Comparison of ENCODE assay signal across 9 cellular contexts in genomic region chr16:10992797-10993196, GRCh38. TPM values are rescaled to one million over a fixed set of nuclear protein-coding genes. Genes with fewer than 3 reads are reported as not detected.
A peak's percentile ranks its signal among the peaks of the same experiment; 100 is the strongest.
DNase-seq lines count a peak whose midpoint lies in the region; TF ChIP-seq lines count a peak whose summit lies in the region.
"Had no signal": no experiment of that assay in that cellular context is flagged by ENCODE, and none has a peak within 500 bp of the region (broad histone marks: within the 10 kb centered on the region; RNA-seq: fewer than 3 reads in every experiment).

No MANE protein-coding gene starts in this region.

- peak overlapping the region; percentile 51 for H3K4me2 ChIP-seq in fibroblast of lung (ENCODE audit: extremely low read depth, insufficient read depth, low read length)

- no peaks in the 10 kb centered on the region for H4K20me1 ChIP-seq in fibroblast of lung (ENCODE audit: control insufficient read depth, extremely low read depth, insufficient read depth, low read length)

- no peak overlapping the region for H3K9ac ChIP-seq in fibroblast of lung (ENCODE audit: insufficient read depth, low read length)
- H3K9ac ChIP-seq: BLaER1 treated with 17β-estradiol and CSF1 and Interleukin-3, amounts not matched to agents 10 nM and 100 nM had no signal

- peak; percentile 63 to 76 for DNase-seq in activated CD4-positive, alpha-beta T cell treated with anti-CD3 and anti-CD28 coated beads, Interleukin-2, amount 50 U/mL, for 48 hours
- DNase-seq in activated CD4-positive, alpha-beta T cell treated with anti-CD3 and anti-CD28 coated beads for 4 hours = no peak
- DNase-seq in SJSA1 (ENCODE audit: low read depth in 1 of 2, low spot score in 2 of 2) = peak; percentile 72 to 81
- peak; percentile 84 to 93 for DNase-seq in fibroblast of lung (ENCODE audit: low read depth in 2 of 2)
- peak; percentile 18 for DNase-seq in stimulated activated CD4-positive, alpha-beta T cell treated with anti-CD3 and anti-CD28 coated beads, Interleukin-4, amount 100 ng/mL, for 1 hour
- no peak for DNase-seq in substantia nigra (lab: John Stamatoyannopoulos, UW)
- DNase-seq in NCI-H446 treated with DMSO at 0.1 percent for 48 hours (lab: John Stamatoyannopoulos, UW) = no peak
- DNase-seq in NCI-H748 (lab: John Stamatoyannopoulos, UW; ENCODE audit: unreplicated experiment) = no peak

- H3K9me3 ChIP-seq in SJSA1 (replicated peaks) (no peaks in the 10 kb centered on the region), fibroblast of lung (ENCODE audit: control insufficient read depth, insufficient read depth, low read depth, low read length) (no peaks in the 10 kb centered on the region)
- H3K9me3 ChIP-seq: BLaER1 treated with 17β-estradiol and CSF1 and Interleukin-3, amounts not matched to agents 10 nM and 100 nM had no signal

- H3K4me3 ChIP-seq in SJSA1 (no peak overlapping the region), fibroblast of lung (replicated peaks in 1 of 4; ENCODE audit: control extremely low read depth in 1 of 4, insufficient read depth in 1 of 4, low read depth in 3 of 4, low read length in 4 of 4) (peak overlapping the region in 2 of 4 experiments; percentile 7 to 17)
- H3K4me3 ChIP-seq: BLaER1 treated with 17β-estradiol and CSF1 and Interleukin-3, amounts not matched to agents 10 nM and 100 nM had no signal

- no peak overlapping the region for H2AFZ ChIP-seq in fibroblast of lung (ENCODE audit: low read length)

- H3K36me3 ChIP-seq in SJSA1 (peaks cover 21% of the 10 kb centered on the region), fibroblast of lung (ENCODE audit: control insufficient read depth, insufficient read depth, low read length) (peaks cover 3% of the 10 kb centered on the region)

- H3K4me1 ChIP-seq in SJSA1 (replicated peaks) (peaks cover 27% of the 10 kb centered on the region), fibroblast of lung (ENCODE audit: control insufficient read depth, extremely low read depth, insufficient read depth, low read length) (peaks cover 14% of the 10 kb centered on the region)

- no peaks in the 10 kb centered on the region for H3K79me2 ChIP-seq in fibroblast of lung (ENCODE audit: control insufficient read depth, insufficient read depth, low read length)

- H3K27ac ChIP-seq in SJSA1 (peak overlapping the region; percentile 59), fibroblast of lung (ENCODE audit: insufficient read depth, low read length) (peak overlapping the region; percentile 93), substantia nigra (ENCODE audit: low read depth, low read length, poor library complexity, severe bottlenecking) (no peak overlapping the region)
- H3K27ac ChIP-seq: BLaER1 treated with 17β-estradiol and CSF1 and Interleukin-3, amounts not matched to agents 10 nM and 100 nM had no signal

- H3K27me3 ChIP-seq in SJSA1 (replicated peaks) (no peaks in the 10 kb centered on the region), fibroblast of lung (ENCODE audit: control insufficient read depth, insufficient read depth, low read length) (no peaks in the 10 kb centered on the region)
- H3K27me3 ChIP-seq: BLaER1 treated with 17β-estradiol and CSF1 and Interleukin-3, amounts not matched to agents 10 nM and 100 nM had no signal

- TF ChIP-seq CTCF in fibroblast of lung (conservative IDR thresholded peaks at IDR 0.05 in 1 of 2, IDR thresholded peaks at IDR 0.05 in 1 of 2; ENCODE audit: low read depth in 1 of 2, low read length in 2 of 2) = no peak

RNA-seq across cellular contexts. Expression of gene CLEC16A, which starts 48.4 kb away (rescaled TPM):
- 14.8 and 19.1 TPM in 2 replicates for total RNA-seq in SJSA1 (2014; rRNA removed; shearing (Covaris generic))
- total RNA-seq in fibroblast of lung = 17.2 and 22.0 TPM in 2 replicates
- 9.1 and 15.3 TPM in 2 replicates for polyA plus RNA-seq in fibroblast of lung
- 10.4 and 14.7 TPM in 2 replicates for polyA plus RNA-seq in fibroblast of lung (2012)
- polyA minus RNA-seq in fibroblast of lung (ENCODE audit: low replicate concordance) = 53.8 and 83.9 TPM in 2 replicates

RNA-seq across cellular contexts. Expression of gene DEXI, which starts 50.5 kb away (rescaled TPM):
- total RNA-seq in SJSA1 (2014; rRNA removed; shearing (Covaris generic)) = 43.5 and 48.5 TPM in 2 replicates
- total RNA-seq in fibroblast of lung = 44.7 and 49.9 TPM in 2 replicates
- polyA plus RNA-seq in fibroblast of lung = 38.8 and 40.3 TPM in 2 replicates
- 37.5 and 44.5 TPM in 2 replicates for polyA plus RNA-seq in fibroblast of lung (2012)
- polyA minus RNA-seq in fibroblast of lung (ENCODE audit: low replicate concordance) = 55.4 and 70.6 TPM in 2 replicates

Comparison
In these comparisons a context has a peak if more than half of its experiments do, and no peak if none do; other contexts are left out.
1. DNase-seq: peak in activated CD4-positive, alpha-beta T cell treated with anti-CD3 and anti-CD28 coated beads, Interleukin-2, amount 50 U/mL, for 48 hours (2 of 2), SJSA1 (2 of 2), fibroblast of lung (2 of 2) and stimulated activated CD4-positive, alpha-beta T cell treated with anti-CD3 and anti-CD28 coated beads, Interleukin-4, amount 100 ng/mL, for 1 hour (single experiment); none in activated CD4-positive, alpha-beta T cell treated with anti-CD3 and anti-CD28 coated beads for 4 hours (0 of 2), substantia nigra (0 of 49), NCI-H446 treated with DMSO at 0.1 percent for 48 hours (single experiment) and NCI-H748 (single experiment).